In genomic region chr13:77952276-77952675, GRCh38 we compare ENCODE assay signal across 30 cellular contexts. TPM values are rescaled to one million over a fixed set of nuclear protein-coding genes. Genes with fewer than 3 reads are reported as not detected.
"Had no signal": no experiment of that assay in that cellular context is flagged by ENCODE, and none has a peak within 500 bp of the region (broad histone marks: within the 10 kb centered on the region; RNA-seq: fewer than 3 reads in every experiment).

No MANE protein-coding gene starts in this region.

- H3K27ac ChIP-seq: ascending aorta, cardiac muscle cell, KMS-11, SJCRH30, SK-N-MC had no signal

- H3K4me1 Mint-ChIP-seq: activated CD4-positive, alpha-beta T cell treated with anti-CD3 and anti-CD28 coated beads, Interleukin-2, amount 10 ng/mL, durations not matched to agents 24 days and 14 days; activated naive CD8-positive, alpha-beta T cell treated with anti-CD3 and anti-CD28 coated beads for 36 hours; activated T-helper 17 cell treated with anti-CD3 and anti-CD28 coated beads, Interleukin-2, amount 50 U/mL, for 72 hours had no signal

- H3K4me2 ChIP-seq: KMS-11 had no signal

- H3K4me1 ChIP-seq: ascending aorta, SJCRH30 had no signal

- H3K36me3 Mint-ChIP-seq: activated naive CD8-positive, alpha-beta T cell treated with anti-CD3 and anti-CD28 coated beads for 36 hours had no signal

- H3K27me3 ChIP-seq: ascending aorta, cardiac muscle cell, SJCRH30 had no signal

- H3K4me3 Mint-ChIP-seq: activated CD4-positive, alpha-beta T cell treated with anti-CD3 and anti-CD28 coated beads, Interleukin-2, amount 10 ng/mL, durations not matched to agents 24 days and 14 days; activated CD8-positive, alpha-beta T cell treated with anti-CD3 and anti-CD28 coated beads for 36 hours; activated naive CD8-positive, alpha-beta T cell treated with anti-CD3 and anti-CD28 coated beads for 36 hours; activated T-cell treated with anti-CD3 and anti-CD28 coated beads, Interleukin-2, amount 50 U/mL, for 72 hours; activated T-helper 17 cell treated with anti-CD3 and anti-CD28 coated beads, Interleukin-2, amount 50 U/mL, for 72 hours; T-helper 2 cell treated with Interferon-gamma antibody and Interleukin-4, amounts not matched to agents 5 μg/mL and 100 μg/mL, for 36 hours had no signal

- H3K4me3 ChIP-seq: ascending aorta, cardiac muscle cell, SJCRH30, SK-N-MC had no signal

- H3K27ac Mint-ChIP-seq: activated CD4-positive, alpha-beta T cell treated with anti-CD3 and anti-CD28 coated beads, Interleukin-2, amount 10 ng/mL, durations not matched to agents 24 days and 14 days; activated CD8-positive, alpha-beta T cell treated with anti-CD3 and anti-CD28 coated beads for 36 hours; activated naive CD8-positive, alpha-beta T cell treated with anti-CD3 and anti-CD28 coated beads for 36 hours; activated T-cell treated with anti-CD3 and anti-CD28 coated beads, Interleukin-2, amount 50 U/mL, for 72 hours; activated T-helper 17 cell treated with anti-CD3 and anti-CD28 coated beads, Interleukin-2, amount 50 U/mL, for 72 hours; T-helper 2 cell treated with Interferon-gamma antibody and Interleukin-4, amounts not matched to agents 5 μg/mL and 100 μg/mL, for 36 hours had no signal

- H3K27me3 Mint-ChIP-seq: activated CD4-positive, alpha-beta T cell treated with anti-CD3 and anti-CD28 coated beads, Interleukin-2, amount 10 ng/mL, durations not matched to agents 24 days and 14 days had no signal

- H3K9me3 Mint-ChIP-seq: activated CD4-positive, alpha-beta T cell treated with anti-CD3 and anti-CD28 coated beads, Interleukin-2, amount 10 ng/mL, durations not matched to agents 24 days and 14 days; activated CD8-positive, alpha-beta T cell treated with anti-CD3 and anti-CD28 coated beads for 36 hours; activated naive CD8-positive, alpha-beta T cell treated with anti-CD3 and anti-CD28 coated beads for 36 hours; activated T-cell treated with anti-CD3 and anti-CD28 coated beads, Interleukin-2, amount 50 U/mL, for 72 hours; activated T-helper 17 cell treated with anti-CD3 and anti-CD28 coated beads, Interleukin-2, amount 50 U/mL, for 72 hours; T-helper 2 cell treated with Interferon-gamma antibody and Interleukin-4, amounts not matched to agents 5 μg/mL and 100 μg/mL, for 36 hours had no signal

- ATAC-seq: activated CD8-positive, alpha-beta T cell treated with anti-CD3 and anti-CD28 coated beads for 36 hours; activated T-cell treated with anti-CD3 and anti-CD28 coated beads, Interleukin-2, amount 50 U/mL, for 72 hours; activated T-helper 17 cell treated with anti-CD3 and anti-CD28 coated beads, Interleukin-2, amount 50 U/mL, for 72 hours; Panc1 had no signal

- FAIRE-seq: TTC549 had no signal

- H3K9me3 ChIP-seq: ascending aorta, SJCRH30 had no signal

- H3K9ac ChIP-seq: KMS-11 had no signal

- H3K36me3 ChIP-seq: ascending aorta, cardiac muscle cell, SJCRH30 had no signal

- DNase-seq: activated CD4-positive, alpha-beta T cell treated with anti-CD3 and anti-CD28 coated beads, Interleukin-2, amount 10 ng/mL, durations not matched to agents 24 days and 14 days; activated CD4-positive, alpha-beta T cell treated with anti-CD3 and anti-CD28 coated beads, Interleukin-2, amount 50 U/mL, for 4 hours; activated CD8-positive, alpha-beta T cell treated with anti-CD3 and anti-CD28 coated beads for 36 hours; activated effector memory CD4-positive, alpha-beta T cell treated with anti-CD3 and anti-CD28 coated beads, Interleukin-2, amount 50 U/mL, for 16 hours; activated naive CD4-positive, alpha-beta T cell; activated naive CD4-positive, alpha-beta T cell treated with anti-CD3 and anti-CD28 coated beads, Interleukin-2, amount 50 U/mL, for 16 hours; activated naive CD8-positive, alpha-beta T cell treated with anti-CD3 and anti-CD28 coated beads for 36 hours; activated T-cell treated with anti-CD3 and anti-CD28 coated beads, Interleukin-2, amount 50 U/mL, for 1 hour; activated T-cell treated with anti-CD3 and anti-CD28 coated beads, Interleukin-2, amount 50 U/mL, for 72 hours; amygdala; NCI-H1105; NCI-H1417 treated with DMSO at 0.1 percent for 48 hours; NCI-H1694; NCI-H1930; NCI-H2081 treated with DMSO at 0.1 percent for 48 hours; NCI-H345; NCI-H524 treated with DMSO at 0.1 percent for 48 hours; SHP77 had no signal

RNA-seq across cellular contexts. Expression of gene EDNRB, which starts 33.6 kb away (rescaled TPM):
- total RNA-seq: activated CD4-positive, alpha-beta T cell treated with anti-CD3 and anti-CD28 coated beads, Interleukin-2, amount 10 ng/mL, durations not matched to agents 24 days and 14 days; activated CD8-positive, alpha-beta memory T cell treated with anti-CD3 and anti-CD28 coated beads for 36 hours; activated CD8-positive, alpha-beta T cell treated with anti-CD3 and anti-CD28 coated beads for 36 hours; activated naive CD8-positive, alpha-beta T cell treated with anti-CD3 and anti-CD28 coated beads for 36 hours; activated T-cell treated with anti-CD3 and anti-CD28 coated beads, Interleukin-2, amount 50 U/mL, for 72 hours; activated T-helper 17 cell treated with anti-CD3 and anti-CD28 coated beads, Interleukin-2, amount 50 U/mL, for 72 hours; MCF 10A; T-helper 1 cell treated with Interleukin-12 subunit alpha and Interleukin-12 subunit beta and Interleukin-4 antibody, amounts not matched to agents 30 ng/mL and 1 ng/mL, for 36 hours had no signal
